In the genomic region with DNA sequence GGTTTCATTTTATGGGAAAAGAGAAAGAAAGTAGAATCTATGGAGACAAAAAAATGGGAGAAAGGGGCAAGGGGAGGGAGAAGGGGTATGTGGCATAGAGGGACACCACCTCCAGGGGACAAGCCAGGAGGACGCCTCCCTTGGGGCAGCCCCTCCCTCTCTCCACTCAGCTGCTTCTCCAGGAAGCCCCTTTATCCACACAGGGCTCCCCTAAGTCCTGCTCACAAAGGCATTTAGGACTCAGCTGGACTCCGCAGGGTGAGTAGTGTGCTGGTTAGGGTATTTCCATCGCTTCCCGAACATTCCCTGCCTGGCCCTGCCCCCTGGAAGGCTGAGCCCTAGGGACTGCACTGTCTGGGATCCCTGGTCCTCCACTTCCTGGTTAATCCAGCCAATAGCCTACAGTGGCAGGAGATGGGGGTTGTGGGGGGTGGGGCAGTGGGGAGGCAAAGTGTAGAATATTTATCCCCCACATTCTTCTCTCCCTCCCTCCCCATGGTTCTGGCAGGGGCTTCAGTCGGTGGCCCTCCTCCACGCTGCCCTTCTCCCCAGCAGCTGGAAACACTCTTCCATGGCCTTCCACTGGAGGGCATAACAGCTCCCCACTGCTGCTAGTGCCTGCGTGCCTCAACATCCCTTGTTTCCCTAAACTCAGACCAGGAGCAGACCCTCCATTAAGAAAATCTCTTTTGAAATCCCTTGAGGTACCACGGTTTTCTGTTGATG, we compare ENCODE assay signal across 33 cellular contexts.
DNase-seq lines count a peak whose midpoint lies in the region; ATAC-seq, FAIRE-seq and TF ChIP-seq lines count a peak whose summit lies in the region.
"Had no signal": no experiment of that assay in that cellular context is flagged by ENCODE, and none has a peak within 500 bp of the region (broad histone marks: within the 10 kb centered on the region; RNA-seq: fewer than 3 reads in every experiment).

No MANE protein-coding gene starts in this region.

- peaks cover 30% of the 10 kb centered on the region for H3K4me1 Mint-ChIP-seq in mesothelial cell of epicardium
- peaks cover 2% of the 10 kb centered on the region for H3K4me1 Mint-ChIP-seq in stimulated activated effector memory CD8-positive, alpha-beta T cell treated with anti-CD3 and anti-CD28 coated beads, Interleukin-12 subunit alpha, Interleukin-12 subunit beta, amount 100 ng/mL, for 72 hours

- H3K9me3 ChIP-seq in cardiac muscle cell (ENCODE audit: low read depth), result no peaks in the 10 kb centered on the region
- H3K9me3 ChIP-seq: colonic mucosa, gastroesophageal sphincter, left ventricle myocardium inferior, tibial nerve had no signal

- H3K4me3 ChIP-seq in cardiac muscle cell, result no peak overlapping the region
- no peak overlapping the region for H3K4me3 ChIP-seq in bronchial epithelial cell (ENCODE audit: low read depth, low read length)
- H3K4me3 ChIP-seq: colonic mucosa, gastroesophageal sphincter, left ventricle myocardium inferior, tibial nerve had no signal

- no peak for FAIRE-seq in bronchial epithelial cell (lab: Jason Lieb, UNC)
- FAIRE-seq: GM12892 had no signal

- no peak overlapping the region for H3K27ac ChIP-seq in cardiac muscle cell
- H3K27ac ChIP-seq: colonic mucosa, gastroesophageal sphincter, left ventricle myocardium inferior, parathyroid adenoma had no signal

- no peaks in the 10 kb centered on the region for H3K36me3 Mint-ChIP-seq in mesothelial cell of epicardium
- no peaks in the 10 kb centered on the region for H3K36me3 Mint-ChIP-seq in stimulated activated effector memory CD8-positive, alpha-beta T cell treated with anti-CD3 and anti-CD28 coated beads, Interleukin-12 subunit alpha, Interleukin-12 subunit beta, amount 100 ng/mL, for 72 hours
- H3K36me3 Mint-ChIP-seq: natural killer cell had no signal

- ATAC-seq in Right ventricle myocardium superior (ENCODE audit: poor library complexity) (no peak), GM18517 (IDR thresholded peaks at IDR 0.05; ENCODE audit: unreplicated experiment) (no peak)
- no peak for ATAC-seq in stimulated activated effector memory CD8-positive, alpha-beta T cell treated with anti-CD3 and anti-CD28 coated beads, Interleukin-12 subunit alpha, Interleukin-12 subunit beta, amount 100 ng/mL, for 72 hours
- ATAC-seq: activated CD4-positive, CD25-positive, alpha-beta regulatory T cell treated with anti-CD3 and anti-CD28 coated beads, Interleukin-2, amount 50 U/mL, for 24 hours; activated CD8-positive, alpha-beta T cell treated with anti-CD3 and anti-CD28 coated beads for 36 hours; esophagus mucosa; gastroesophageal sphincter; natural killer cell; stimulated activated naive CD8-positive, alpha-beta T cell treated with anti-CD3 and anti-CD28 coated beads, Interleukin-15, amount 100 ng/mL, for 72 hours had no signal

- peaks cover 5% of the 10 kb centered on the region for H3K9me3 Mint-ChIP-seq in mesothelial cell of epicardium
- H3K9me3 Mint-ChIP-seq in stimulated activated effector memory CD8-positive, alpha-beta T cell treated with anti-CD3 and anti-CD28 coated beads, Interleukin-12 subunit alpha, Interleukin-12 subunit beta, amount 100 ng/mL, for 72 hours, result no peaks in the 10 kb centered on the region
- H3K9me3 Mint-ChIP-seq: activated CD8-positive, alpha-beta T cell treated with anti-CD3 and anti-CD28 coated beads for 36 hours; natural killer cell; stimulated activated naive CD8-positive, alpha-beta T cell treated with anti-CD3 and anti-CD28 coated beads, Interleukin-15, amount 100 ng/mL, for 72 hours had no signal

- H3K27me3 Mint-ChIP-seq in mesothelial cell of epicardium (ENCODE audit: low read depth), result no peaks in the 10 kb centered on the region

- no peak for DNase-seq in cardiac muscle cell (ENCODE audit: low read depth in 1 of 2, low spot score in 1 of 2)
- DNase-seq in Right ventricle myocardium superior, result no peak
- no peak for DNase-seq in bronchial epithelial cell (ENCODE audit: low read depth)
- DNase-seq in mesothelial cell of epicardium (ENCODE audit: low spot score in 2 of 2, unreplicated experiment in 2 of 2), result no peak
- no peak for DNase-seq in stimulated activated effector memory CD8-positive, alpha-beta T cell treated with anti-CD3 and anti-CD28 coated beads, Interleukin-12 subunit alpha, Interleukin-12 subunit beta, amount 100 ng/mL, for 72 hours (ENCODE audit: low spot score in 2 of 2)
- no peak for DNase-seq in NCI-H524 treated with DMSO at 0.1 percent for 48 hours (lab: John Stamatoyannopoulos, UW)
- DNase-seq in AG08395 (ENCODE audit: low spot score), result no peak
- DNase-seq: 8988T; activated CD8-positive, alpha-beta T cell treated with anti-CD3 and anti-CD28 coated beads for 36 hours; activated gamma-delta T cell; activated T-cell treated with anti-CD3 and anti-CD28 coated beads for 4 hours; C1 segment of cervical spinal cord; colonic mucosa; effector memory CD4-positive, alpha-beta T cell; hypothalamus; left ventricle myocardium inferior; natural killer cell; NCI-H1105; NCI-H2081 treated with DMSO at 0.1 percent for 48 hours; NCI-H446; OCI-M1; right cardiac atrium; SHP77; stimulated activated naive CD8-positive, alpha-beta T cell treated with anti-CD3 and anti-CD28 coated beads, Interleukin-15, amount 100 ng/mL, for 72 hours; SW 1271; T1000 had no signal

- H3K4me3 Mint-ChIP-seq in mesothelial cell of epicardium, result no peak overlapping the region
- H3K4me3 Mint-ChIP-seq in stimulated activated effector memory CD8-positive, alpha-beta T cell treated with anti-CD3 and anti-CD28 coated beads, Interleukin-12 subunit alpha, Interleukin-12 subunit beta, amount 100 ng/mL, for 72 hours, result no peak overlapping the region
- H3K4me3 Mint-ChIP-seq: activated CD8-positive, alpha-beta T cell treated with anti-CD3 and anti-CD28 coated beads for 36 hours; natural killer cell; stimulated activated naive CD8-positive, alpha-beta T cell treated with anti-CD3 and anti-CD28 coated beads, Interleukin-15, amount 100 ng/mL, for 72 hours had no signal

- TF ChIP-seq CTCF in cardiac muscle cell (IDR thresholded peaks at IDR 0.05; ENCODE audit: low read depth, low read length) (peak; percentile 12), bronchial epithelial cell (IDR thresholded peaks at IDR 0.05; ENCODE audit: insufficient read depth, low read length, severe bottlenecking) (peak; percentile 2), mesothelial cell of epicardium (IDR thresholded peaks at IDR 0.05; ENCODE audit: unreplicated experiment) (no peak)

- H3K27ac Mint-ChIP-seq in mesothelial cell of epicardium, result peak overlapping the region; percentile 39
- H3K27ac Mint-ChIP-seq in stimulated activated effector memory CD8-positive, alpha-beta T cell treated with anti-CD3 and anti-CD28 coated beads, Interleukin-12 subunit alpha, Interleukin-12 subunit beta, amount 100 ng/mL, for 72 hours, result no peak overlapping the region
- H3K27ac Mint-ChIP-seq: activated CD8-positive, alpha-beta T cell treated with anti-CD3 and anti-CD28 coated beads for 36 hours; natural killer cell had no signal

- H3K36me3 ChIP-seq in cardiac muscle cell, result no peaks in the 10 kb centered on the region
- H3K36me3 ChIP-seq in bronchial epithelial cell (ENCODE audit: control insufficient read depth, insufficient read depth, low read length), result no peaks in the 10 kb centered on the region
- H3K36me3 ChIP-seq: colonic mucosa, gastroesophageal sphincter, left ventricle myocardium inferior, tibial nerve had no signal

- intact Hi-C loops in Right ventricle myocardium superior (cut with DNase I), result no loop called here

- H3K27me3 ChIP-seq in cardiac muscle cell, result no peaks in the 10 kb centered on the region
- H3K27me3 ChIP-seq in bronchial epithelial cell (ENCODE audit: control insufficient read depth, insufficient read depth, low read length), result no peaks in the 10 kb centered on the region
- H3K27me3 ChIP-seq: colonic mucosa, gastroesophageal sphincter, tibial nerve had no signal

- H3K4me1 ChIP-seq in cardiac muscle cell (ENCODE audit: low read depth), result no peaks in the 10 kb centered on the region
- H3K4me1 ChIP-seq: parathyroid adenoma had no signal
